ENCODE assay signal across 12 cellular contexts in the genomic region with DNA sequence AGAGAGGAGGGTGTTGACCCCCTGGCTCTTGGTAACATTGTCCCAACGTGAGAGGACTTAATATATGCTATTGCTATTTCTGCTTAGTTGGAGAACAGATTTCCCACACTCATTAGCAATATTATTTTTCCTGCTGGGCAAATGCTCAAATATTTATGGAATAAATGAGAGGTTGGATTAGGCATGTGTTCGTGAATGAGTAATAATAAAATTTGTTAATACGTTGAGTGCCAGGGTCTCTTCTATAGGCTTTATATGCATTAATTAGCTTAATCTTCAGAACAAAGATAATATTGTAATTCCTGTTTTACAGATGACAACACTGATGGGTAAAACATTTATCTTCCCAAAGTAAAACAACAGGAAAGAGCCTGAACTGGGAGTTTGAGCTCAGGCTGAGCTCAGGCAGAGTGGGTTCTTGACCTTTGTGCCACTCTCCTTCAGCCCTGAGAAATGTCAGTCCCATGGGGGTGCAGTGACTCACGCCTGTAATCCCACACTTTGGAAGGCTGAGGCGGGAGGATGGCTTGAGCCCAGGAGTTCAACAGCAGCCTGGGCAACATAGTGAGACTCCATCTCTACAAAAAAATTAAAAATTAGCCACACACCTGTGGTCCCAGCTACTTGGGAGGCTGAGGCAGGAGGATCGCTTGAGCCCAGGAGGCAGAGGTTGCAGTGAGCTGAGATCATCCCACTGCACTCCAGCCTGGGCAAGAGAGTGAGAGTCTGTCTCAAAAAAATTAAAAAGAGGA. TPM values are rescaled to one million over a fixed set of nuclear protein-coding genes. Genes with fewer than 3 reads are reported as not detected.
DNase-seq lines count a peak whose midpoint lies in the region; ATAC-seq and TF ChIP-seq lines count a peak whose summit lies in the region.
"Had no signal": no experiment of that assay in that cellular context is flagged by ENCODE, and none has a peak within 500 bp of the region (broad histone marks: within the 10 kb centered on the region; RNA-seq: fewer than 3 reads in every experiment).

No MANE protein-coding gene starts in this region.

- peaks cover 2% of the 10 kb centered on the region; the same call in 1 of the 2 replicates for H3K9me3 ChIP-seq in HUES6 (ENCODE audit: control insufficient read depth, insufficient read depth, low read depth, low read length)
- H3K9me3 ChIP-seq: prostate gland had no signal

- H3K36me3 Mint-ChIP-seq in CD14-positive monocyte (no peaks in the 10 kb centered on the region), natural killer cell (peaks cover 53% of the 10 kb centered on the region)
- H3K36me3 Mint-ChIP-seq in central memory CD8-positive, alpha-beta T cell (ENCODE audit: insufficient read depth) = no peaks in the 10 kb centered on the region

- H3K27ac Mint-ChIP-seq in CD14-positive monocyte = peak overlapping the region in 1 of 7 donors; percentile 57
- H3K27ac Mint-ChIP-seq in central memory CD8-positive, alpha-beta T cell (ENCODE audit: low read depth) = no peak overlapping the region
- peak overlapping the region in 1 of 2 donors; percentile 49 for H3K27ac Mint-ChIP-seq in natural killer cell

- H3K9me3 Mint-ChIP-seq in CD14-positive monocyte (peaks cover 37 to 68% (median 48%) of the 10 kb centered on the region in 7 donors), natural killer cell (peaks cover 19 to 27% of the 10 kb centered on the region in 2 donors)
- H3K9me3 Mint-ChIP-seq in central memory CD8-positive, alpha-beta T cell = peaks cover 32% of the 10 kb centered on the region

- H3K4me3 ChIP-seq in HUES6 (ENCODE audit: low read depth, low read length) = peak overlapping the region; percentile 61

- H3K4me3 Mint-ChIP-seq in CD14-positive monocyte (peak overlapping the region; percentile 72 to 89), natural killer cell (peak overlapping the region; percentile 84)
- peak overlapping the region; percentile 71 for H3K4me3 Mint-ChIP-seq in central memory CD8-positive, alpha-beta T cell

- peaks cover 10% of the 10 kb centered on the region for H3K4me1 Mint-ChIP-seq in CD14-positive monocyte
- peaks cover 11% of the 10 kb centered on the region for H3K4me1 Mint-ChIP-seq in central memory CD8-positive, alpha-beta T cell
- H3K4me1 Mint-ChIP-seq in natural killer cell = peaks cover 9 to 12% of the 10 kb centered on the region in 2 donors

- H3K27me3 Mint-ChIP-seq in CD14-positive monocyte (ENCODE audit: low read depth in 3 of 3) (peaks cover 0 to 13% (median 12%) of the 10 kb centered on the region in 3 donors), natural killer cell (ENCODE audit: low read depth in 2 of 2) (no peaks in the 10 kb centered on the region)
- no peaks in the 10 kb centered on the region for H3K27me3 Mint-ChIP-seq in central memory CD8-positive, alpha-beta T cell

- no peak for DNase-seq in CD14-positive monocyte (ENCODE audit: low spot score)
- DNase-seq in central memory CD8-positive, alpha-beta T cell (ENCODE audit: low spot score in 2 of 2) = no peak
- DNase-seq in natural killer cell = no peak
- DNase-seq in activated naive CD4-positive, alpha-beta T cell (lab: John Stamatoyannopoulos, UW) = no peak
- no peak for DNase-seq in activated T-cell treated with anti-CD3 and anti-CD28 coated beads, Interleukin-2, amount 50 U/mL, for 1 hour
- no peak for DNase-seq in NOMO-1 treated with DMSO at 0.1 percent for 48 hours (lab: John Stamatoyannopoulos, UW; ENCODE audit: unreplicated experiment)
- DNase-seq: effector CD8-positive, alpha-beta T cell; NCI-H1105; NK-92 treated with Interleukin-12 subunit alpha and Interleukin-12 subunit beta, amount 100 ng/mL, for 24 hours had no signal

- H3K4me1 ChIP-seq in HUES6 (ENCODE audit: control insufficient read depth, insufficient read depth, low read length) = peaks cover 6% of the 10 kb centered on the region; the same call in 1 of the 2 replicates
- H3K4me1 ChIP-seq: prostate gland had no signal

- intact Hi-C loops in CD14-positive monocyte (cut with micrococcal nuclease) = no loop called here
- intact Hi-C loops in natural killer cell (cut with micrococcal nuclease) = no loop called here

- H3K27me3 ChIP-seq in HUES6 (ENCODE audit: control insufficient read depth, insufficient read depth, low read length) = no peaks in the 10 kb centered on the region

- H3K9ac ChIP-seq in HUES6 (ENCODE audit: low read length) = no peak overlapping the region

- ATAC-seq in central memory CD8-positive, alpha-beta T cell (replicated peaks; ENCODE audit: extremely low read depth, poor library complexity, severe bottlenecking) = no peak
- ATAC-seq in natural killer cell (no peak), GM21526 (IDR thresholded peaks at IDR 0.05; ENCODE audit: low FRiP score, unreplicated experiment) (no peak)

- H3K36me3 ChIP-seq in HUES6 (ENCODE audit: control insufficient read depth, insufficient read depth, low read length) = no peaks in the 10 kb centered on the region; the same call in 1 of the 2 replicates
- H3K36me3 ChIP-seq: prostate gland had no signal

- no peak for TF ChIP-seq CTCF in CD14-positive monocyte (IDR thresholded peaks at IDR 0.05)
- TF ChIP-seq CTCF in natural killer cell (IDR thresholded peaks at IDR 0.05) = no peak

- no peak overlapping the region for H3K27ac ChIP-seq in HUES6 (ENCODE audit: low read depth, low read length)

RNA-seq across cellular contexts. Expression of a gene that starts 1.2 kb away (rescaled TPM):
- polyA plus RNA-seq in CD14-positive monocyte = under 1 TPM; 0.05 to 0.08 TPM
- under 1 TPM; 0.14 to 0.39 (median 0.20) TPM for total RNA-seq in natural killer cell

RNA-seq across cellular contexts. Expression of a gene that starts 44.0 kb away (rescaled TPM):
- under 1 TPM; 0.64 to 0.92 TPM for polyA plus RNA-seq in CD14-positive monocyte
- total RNA-seq in natural killer cell = 10 to 100 TPM in 1 of 3 donors, 1 to 10 TPM in 2; 6.7 to 11.6 (median 8.1) TPM

RNA-seq across cellular contexts. Expression of a gene that starts 48.5 kb away (rescaled TPM):
- 1 to 10 TPM; 2.6 to 4.9 TPM for polyA plus RNA-seq in CD14-positive monocyte
- 10 to 100 TPM; 21.0 to 32.3 (median 23.4) TPM for total RNA-seq in natural killer cell
